Comparison of ENCODE assay signal across 1 cellular context in genomic region chr14:94831085-94831484, GRCh38.
TF ChIP-seq lines count a peak whose summit lies in the region.

No MANE protein-coding gene starts in this region.

TF ChIP-seq in HEK293, 187 proteins besides CTCF, POLR2A, EP300 and RAD21 (continued from another document):
- TF ChIP-seq ZNF518A (tag by site-specific recombination; conservative IDR thresholded peaks at IDR 0.05; ENCODE audit: low read depth): peak; percentile 72
- TF ChIP-seq MZF1 (tag by site-specific recombination; IDR thresholded peaks at IDR 0.05; ENCODE audit: borderline replicate concordance): no peak
- TF ChIP-seq ZNF664 (tag by site-specific recombination; IDR thresholded peaks at IDR 0.05): 0 out of 2 replicates have a peak, but pooled peaks have one; percentile 18
- no peak for TF ChIP-seq ZNF629 (tag by site-specific recombination; IDR thresholded peaks at IDR 0.05)
- TF ChIP-seq ZNF433 (tag by site-specific recombination; IDR thresholded peaks at IDR 0.05; ENCODE audit: low read depth): 0 out of 2 replicates have a peak, but pooled peaks have one; percentile 21
- TF ChIP-seq ZNF394 (tag by site-specific recombination; IDR thresholded peaks at IDR 0.05; ENCODE audit: borderline replicate concordance): peak; percentile 74; the same call in 1 of the 2 replicates
- TF ChIP-seq ZNF140 (tag by site-specific recombination; IDR thresholded peaks at IDR 0.05): peak; percentile 47; the same call in 1 of the 2 replicates
- TF ChIP-seq ZNF510 (tag by site-specific recombination; IDR thresholded peaks at IDR 0.05; ENCODE audit: insufficient replicate concordance): peak; percentile 28
- peak; percentile 64 for TF ChIP-seq ZBTB11 (tag by site-specific recombination; conservative IDR thresholded peaks at IDR 0.05; ENCODE audit: low read depth)
- TF ChIP-seq ZXDB (tag by site-specific recombination; IDR thresholded peaks at IDR 0.05): 0 out of 2 replicates have a peak, but pooled peaks have one; percentile 22
